Comparison of ENCODE assay signal across 8 cellular contexts in genomic region chr10:102231357-102232318, GRCh38. TPM values are rescaled to one million over a fixed set of nuclear protein-coding genes. Genes with fewer than 3 reads are reported as not detected.
DNase-seq lines count a peak whose midpoint lies in the region; ATAC-seq and TF ChIP-seq lines count a peak whose summit lies in the region.

No MANE protein-coding gene starts in this region.

- H3K56ac ChIP-seq in H9 (ENCODE audit: insufficient read length, low read depth, low read length): no peak overlapping the region

- peaks cover 15% of the 10 kb centered on the region for H3K23me2 ChIP-seq in H9 (ENCODE audit: insufficient read length, low read depth, low read length, poor library complexity, severe bottlenecking)

- H3K9me3 ChIP-seq in H9 (ENCODE audit: control insufficient read depth, low read depth, low read length): no peaks in the 10 kb centered on the region
- 0 out of 2 replicates have a peak, but pooled peaks cover 4% of the 10 kb centered on the region for H3K9me3 ChIP-seq in SJSA1 (replicated peaks)
- no peaks in the 10 kb centered on the region for H3K9me3 ChIP-seq in right cardiac atrium (ENCODE audit: control insufficient read depth, low read length)

- no peaks in the 10 kb centered on the region for H3K36me3 ChIP-seq in SJSA1

- H3K27me3 Mint-ChIP-seq in H9 (ENCODE audit: low read depth): peaks cover 98% of the 10 kb centered on the region
- H3K27me3 Mint-ChIP-seq in activated naive CD4-positive, alpha-beta T cell treated with anti-CD3 and anti-CD28 coated beads, Interleukin-2, amount 50 U/mL, for 24 hours: peaks cover 37% of the 10 kb centered on the region

- DNase-seq in AG04449 (ENCODE audit: low read depth, low spot score): no peak
- peak; percentile 83 for DNase-seq in H9
- DNase-seq in SJSA1 (ENCODE audit: low read depth in 1 of 2, low spot score in 2 of 2): peak; percentile 32 to 63
- DNase-seq in right cardiac atrium: peak; percentile 39 to 78 (median 70)
- DNase-seq in stimulated activated CD4-positive, alpha-beta T cell treated with anti-CD3 and anti-CD28 coated beads, Interleukin-12 subunit alpha, Interleukin-12 subunit beta, amount 100 ng/mL, for 48 hours (ENCODE audit: low read depth in 2 of 3, low spot score in 1 of 3): peak; percentile 60 to 70 (median 68)

- H3K79me2 ChIP-seq in H9 (ENCODE audit: insufficient read depth, low read length): no peaks in the 10 kb centered on the region

- no peak overlapping the region for H4K91ac ChIP-seq in H9 (ENCODE audit: insufficient read length, low read depth, low read length)

- H3K4ac ChIP-seq in H9 (ENCODE audit: low read depth, low read length): no peak overlapping the region

- H2BK5ac ChIP-seq in H9 (ENCODE audit: insufficient read length, low read length): no peak overlapping the region

- no peak overlapping the region for H3K23ac ChIP-seq in H9 (ENCODE audit: insufficient read length, low read depth, low read length)

- H3K4me1 Mint-ChIP-seq in H9: peaks cover 3 to 16% of the 10 kb centered on the region in 2 experiments; a peak in 3 of 4 replicates
- peaks cover 13% of the 10 kb centered on the region for H3K4me1 Mint-ChIP-seq in activated naive CD4-positive, alpha-beta T cell treated with anti-CD3 and anti-CD28 coated beads, Interleukin-2, amount 50 U/mL, for 24 hours

- POLR2A ChIA-PET in AG04449 (lab: Yijun Ruan, JAX): no interaction called here

- peaks cover 2% of the 10 kb centered on the region for H4K20me1 ChIP-seq in H9 (ENCODE audit: control insufficient read depth, insufficient read depth, insufficient read length)

- H3K27ac ChIP-seq in H9 (ENCODE audit: insufficient read length, low read depth, low read length) (no peak overlapping the region), SJSA1 (no peak overlapping the region), right cardiac atrium (ENCODE audit: low read length) (no peak overlapping the region)

- H3K9ac ChIP-seq in H9 (ENCODE audit: extremely low read depth, insufficient read length, low read length): no peak overlapping the region

- intact Hi-C loops in right cardiac atrium (cut with DNase I): loop anchor here in 3 of 4 donors (2.0 to 10.0 kb wide), 3 partner anchors 121 to 353 kb away; no protein-coding TSS in a partner anchor

- no peak overlapping the region for H4K8ac ChIP-seq in H9 (replicated peaks; ENCODE audit: insufficient read length, low read depth, low read length)

- no peak overlapping the region for H2BK15ac ChIP-seq in H9 (ENCODE audit: low read depth, low read length)

- TF ChIP-seq CTCF in AG04449 (IDR thresholded peaks at IDR 0.05; ENCODE audit: insufficient read depth, low read length, missing control alignments): peak; percentile 77
- TF ChIP-seq CTCF in H9 (conservative IDR thresholded peaks at IDR 0.05): peak; percentile 96

- no peak overlapping the region for H3K14ac ChIP-seq in H9 (ENCODE audit: insufficient read depth, low read length)

- no peaks in the 10 kb centered on the region for H3K4me1 ChIP-seq in H9 (ENCODE audit: insufficient read depth, low read length)
- peaks cover 22% of the 10 kb centered on the region for H3K4me1 ChIP-seq in SJSA1 (replicated peaks)
- no peaks in the 10 kb centered on the region for H3K4me1 ChIP-seq in right cardiac atrium (ENCODE audit: control insufficient read depth, insufficient read depth, low read length)

- no peak overlapping the region for H3K18ac ChIP-seq in H9 (ENCODE audit: insufficient read length, low read depth, low read length)

- H3K79me1 ChIP-seq in H9 (ENCODE audit: insufficient read depth, low read depth, low read length, poor library complexity, severe bottlenecking): no peaks in the 10 kb centered on the region

- no peak overlapping the region for H3K27ac Mint-ChIP-seq in H9
- H3K27ac Mint-ChIP-seq in activated naive CD4-positive, alpha-beta T cell treated with anti-CD3 and anti-CD28 coated beads, Interleukin-2, amount 50 U/mL, for 24 hours: no peak overlapping the region

- ATAC-seq in right cardiac atrium: peak; percentile 15 to 23
- no peak for ATAC-seq in GM19328 (IDR thresholded peaks at IDR 0.05; ENCODE audit: unreplicated experiment)
- no peak for ATAC-seq in GM21576 (IDR thresholded peaks at IDR 0.05; ENCODE audit: unreplicated experiment)

- H3K4me3 Mint-ChIP-seq in H9: peak overlapping the region; percentile 57 to 80
- peak overlapping the region; percentile 69 for H3K4me3 Mint-ChIP-seq in activated naive CD4-positive, alpha-beta T cell treated with anti-CD3 and anti-CD28 coated beads, Interleukin-2, amount 50 U/mL, for 24 hours

- no peak overlapping the region for H2BK20ac ChIP-seq in H9 (ENCODE audit: low read depth, low read length, poor library complexity, severe bottlenecking)

- no peak overlapping the region for H2BK120ac ChIP-seq in H9 (ENCODE audit: low read depth, low read length, poor library complexity, severe bottlenecking)

- H3K4me2 ChIP-seq in H9 (ENCODE audit: insufficient read depth, insufficient read length, low read length): peak overlapping the region; percentile 53

- no peak overlapping the region for H4K5ac ChIP-seq in H9 (ENCODE audit: insufficient read length, low read depth, low read length)

- CTCF ChIA-PET in AG04449 (lab: Yijun Ruan, JAX): interaction anchor here (0.6 to 17.7 kb wide), 38 partner anchors 7 to 352 kb away, joined by 3 to 942 read pairs (median 6); partner anchors contain the start of genes CUEDC2, FBXL15, GBF1 and NFKB2

- peaks cover 63% of the 10 kb centered on the region for H3K27me3 ChIP-seq in H9 (ENCODE audit: insufficient read depth, low read length)
- peaks cover 31% of the 10 kb centered on the region for H3K27me3 ChIP-seq in SJSA1 (replicated peaks)
- no peaks in the 10 kb centered on the region for H3K27me3 ChIP-seq in right cardiac atrium (ENCODE audit: control insufficient read depth, insufficient read depth)

- no peak overlapping the region for H3T11ph ChIP-seq in H9 (ENCODE audit: low read length)

- H3K9me3 Mint-ChIP-seq in H9: peaks cover 0 to 1% of the 10 kb centered on the region in 2 experiments; a peak in 2 of 5 replicates
- H3K9me3 Mint-ChIP-seq in activated naive CD4-positive, alpha-beta T cell treated with anti-CD3 and anti-CD28 coated beads, Interleukin-2, amount 50 U/mL, for 24 hours: no peaks in the 10 kb centered on the region

- H2AFZ ChIP-seq in H9 (ENCODE audit: low read length): no peak overlapping the region

- no peaks in the 10 kb centered on the region; a peak in 1 of 7 replicates for H3K36me3 Mint-ChIP-seq in H9 (ENCODE audit: insufficient read depth in 1 of 3, low read depth in 3 of 3)
- no peaks in the 10 kb centered on the region for H3K36me3 Mint-ChIP-seq in activated naive CD4-positive, alpha-beta T cell treated with anti-CD3 and anti-CD28 coated beads, Interleukin-2, amount 50 U/mL, for 24 hours

- H2AK5ac ChIP-seq in H9 (ENCODE audit: insufficient read length, low read length): no peak overlapping the region

- peak overlapping the region; percentile 33 for H3K4me3 ChIP-seq in AG04449 (ENCODE audit: low read depth, low read length)
- H3K4me3 ChIP-seq in SJSA1: no peak overlapping the region
- peak overlapping the region; percentile 45 for H3K4me3 ChIP-seq in right cardiac atrium (ENCODE audit: low read length)

- no peak overlapping the region for H2BK12ac ChIP-seq in H9 (ENCODE audit: insufficient read length, low read depth, low read length)

- no CpG with 5 or more reads among the region's 76 CpGs for WGBS in H9 (ENCODE audit: extremely low coverage, insufficient read length, low lambda C conversion rate)
- WGBS in right cardiac atrium: 16% methylated on average over 76 of the region's 76 CpGs

RNA-seq across cellular contexts. Expression of gene ELOVL3, which starts 5.5 kb away (rescaled TPM):
- total RNA-seq in H9 (2021): not detected in 2 replicates
- not detected in 2 replicates for total RNA-seq in SJSA1 (2014; rRNA removed; shearing (Covaris generic))
- under 1 TPM; 0.17 to 0.56 (median 0.32) TPM for total RNA-seq in right cardiac atrium
- polyA plus RNA-seq in right cardiac atrium: 0.18 TPM

RNA-seq across cellular contexts. Expression of gene PITX3, which starts 9.7 kb away (rescaled TPM):
- total RNA-seq in H9 (2021) (not detected in 2 replicates), right cardiac atrium (under 1 TPM; 0.25 to 0.82 (median 0.29) TPM)
- total RNA-seq in SJSA1 (2014; rRNA removed; shearing (Covaris generic)): not detected in 2 replicates
- polyA plus RNA-seq in right cardiac atrium: 0.52 TPM

RNA-seq across cellular contexts. Expression of gene GBF1, which starts 13.7 kb away (rescaled TPM):
- total RNA-seq in H9 (2021): 23.5 and 23.7 TPM in 2 replicates
- 23.3 and 36.3 TPM in 2 replicates for total RNA-seq in SJSA1 (2014; rRNA removed; shearing (Covaris generic))
- 10 to 100 TPM; 34.9 to 43.3 (median 36.9) TPM for total RNA-seq in right cardiac atrium
- polyA plus RNA-seq in right cardiac atrium: 17.2 TPM

Comparison
In these comparisons a context has a peak if more than half of its experiments do, and no peak if none do; other contexts are left out.
1. ATAC-seq: peak in right cardiac atrium (2 of 2); none in GM19328 (single experiment) and GM21576 (single experiment).